Comparison of ENCODE assay signal across 8 cellular contexts in genomic region chr3:49120096-49120437, GRCh38. TPM values are rescaled to one million over a fixed set of nuclear protein-coding genes. Genes with fewer than 3 reads are reported as not detected.
DNase-seq lines count a peak whose midpoint lies in the region; ATAC-seq and TF ChIP-seq lines count a peak whose summit lies in the region.

No MANE protein-coding gene starts in this region.

- H3K4me1 Mint-ChIP-seq in endothelial cell (ENCODE audit: unreplicated experiment) (peaks cover 5% of the 10 kb centered on the region), natural killer cell (peaks cover 5 to 12% of the 10 kb centered on the region in 2 donors)

- H3K9me2 ChIP-seq in PC-9 (ENCODE audit: insufficient read depth): no peaks in the 10 kb centered on the region

- H3K4me3 ChIP-seq in PC-9: peak overlapping the region; percentile 69

- H3F3A ChIP-seq in PC-9 (ENCODE audit: insufficient read depth, low read depth): peaks cover 29% of the 10 kb centered on the region

- TF ChIP-seq CTCF in PC-9 (conservative IDR thresholded peaks at IDR 0.05): no peak
- TF ChIP-seq CTCF in endothelial cell (IDR thresholded peaks at IDR 0.05; ENCODE audit: unreplicated experiment): no peak
- TF ChIP-seq CTCF in natural killer cell (IDR thresholded peaks at IDR 0.05): no peak

- peak overlapping the region; percentile 93 for H3K4me3 Mint-ChIP-seq in endothelial cell (ENCODE audit: unreplicated experiment)
- peak overlapping the region; percentile 77 for H3K4me3 Mint-ChIP-seq in natural killer cell

- POLR2A ChIA-PET in PC-9 (lab: Charles Lee; ENCODE audit: unreplicated experiment): interaction anchor here (0.6 kb wide), 1 partner anchor 91 kb away, joined by 3 read pairs; the partner anchor contains the start of gene IMPDH2

- DNase-seq in PC-9: no peak
- DNase-seq in endothelial cell (ENCODE audit: low spot score): no peak
- DNase-seq in natural killer cell: no peak
- DNase-seq in NCI-H1092 (lab: John Stamatoyannopoulos, UW): no peak
- no peak for DNase-seq in SW 1271 (lab: John Stamatoyannopoulos, UW)
- no peak for DNase-seq in stimulated activated CD4-positive, alpha-beta T cell treated with anti-CD3 and anti-CD28 coated beads, Interleukin-15, amount 100 ng/mL, for 24 hours

- peak overlapping the region; percentile 76 for H3K27ac ChIP-seq in PC-9

- H2AFZ ChIP-seq in PC-9: no peak overlapping the region

- H3K27ac Mint-ChIP-seq in endothelial cell (ENCODE audit: unreplicated experiment) (peak overlapping the region; percentile 92), natural killer cell (peak overlapping the region; percentile 81 to 87)

- no TSS peak for BruUV-seq in PC-9 (replicated peaks; lab: Mats Ljungman, UMichigan)

- H4K20me1 ChIP-seq in PC-9 (ENCODE audit: insufficient read depth): no peaks in the 10 kb centered on the region

- CTCF ChIA-PET in PC-9 (lab: Charles Lee): no interaction called here

- H3K4me1 ChIP-seq in PC-9 (replicated peaks; ENCODE audit: insufficient read depth): peaks cover 10% of the 10 kb centered on the region

- H3K36me3 ChIP-seq in PC-9 (ENCODE audit: low read depth): peaks cover 11% of the 10 kb centered on the region; the same call in 1 of the 2 replicates

- H3K4me2 ChIP-seq in PC-9: peak overlapping the region; percentile 99

- H3K9me3 ChIP-seq in PC-9 (ENCODE audit: insufficient read depth, low read depth): no peaks in the 10 kb centered on the region

- H3K79me2 ChIP-seq in PC-9 (ENCODE audit: low read depth): peaks cover 26% of the 10 kb centered on the region

- H3K27me3 ChIP-seq in PC-9 (ENCODE audit: insufficient read depth, low read depth): no peaks in the 10 kb centered on the region

- H3K27me3 Mint-ChIP-seq in endothelial cell (ENCODE audit: unreplicated experiment) (peaks cover 3% of the 10 kb centered on the region), natural killer cell (ENCODE audit: low read depth in 2 of 2) (no peaks in the 10 kb centered on the region)

- no peaks in the 10 kb centered on the region for H3K9me3 Mint-ChIP-seq in endothelial cell (ENCODE audit: unreplicated experiment)
- no peaks in the 10 kb centered on the region for H3K9me3 Mint-ChIP-seq in natural killer cell

- peaks cover 27% of the 10 kb centered on the region for H3K36me3 Mint-ChIP-seq in endothelial cell (ENCODE audit: low read depth, unreplicated experiment)
- H3K36me3 Mint-ChIP-seq in natural killer cell: no peaks in the 10 kb centered on the region

- peak; percentile 4 for ATAC-seq in GM19455 (IDR thresholded peaks at IDR 0.05; ENCODE audit: unreplicated experiment)
- ATAC-seq in natural killer cell: peak in 1 of 3 donors; percentile 6
- ATAC-seq in HG03457 (IDR thresholded peaks at IDR 0.05; ENCODE audit: unreplicated experiment): no peak

- intact Hi-C loops in PC-9 (cut with micrococcal nuclease; ENCODE audit: unreplicated experiment): loop anchor here (1.0 kb wide), 1 partner anchor 12 kb away; no protein-coding TSS in a partner anchor
- intact Hi-C loops in natural killer cell (cut with micrococcal nuclease): loop anchor here (1.0 kb wide), 2 partner anchors 16 to 26 kb away; partner anchors contain the start of genes QARS1 and QRICH1

RNA-seq across cellular contexts. Expression of gene USP19, which starts 0.6 kb away (rescaled TPM):
- total RNA-seq in PC-9 (2021) (72.1 TPM in 2 replicates), endothelial cell (ENCODE audit: unreplicated experiment) (38.8 TPM), natural killer cell (10 to 100 TPM; 68.6 to 71.5 (median 68.6) TPM)

RNA-seq across cellular contexts. Expression of gene LAMB2, which starts 12.8 kb away (rescaled TPM):
- 230 and 238 TPM in 2 replicates for total RNA-seq in PC-9 (2021)
- total RNA-seq in endothelial cell (ENCODE audit: unreplicated experiment): 259 TPM
- 1 to 10 TPM in 2 of 3 donors, under 1 TPM in 1; 0.75 to 1.7 (median 1.2) TPM for total RNA-seq in natural killer cell

RNA-seq across cellular contexts. Expression of gene QARS1, which starts 15.5 kb away (rescaled TPM):
- total RNA-seq in PC-9 (2021): 334 and 337 TPM in 2 replicates
- total RNA-seq in endothelial cell (ENCODE audit: unreplicated experiment): 416 TPM
- 100 to 1,000 TPM; 250 to 280 (median 258) TPM for total RNA-seq in natural killer cell

RNA-seq across cellular contexts. Expression of gene QRICH1, which starts 26.2 kb away (rescaled TPM):
- total RNA-seq in PC-9 (2021) (84.8 and 87.5 TPM in 2 replicates), endothelial cell (ENCODE audit: unreplicated experiment) (136 TPM), natural killer cell (100 to 1,000 TPM; 220 to 230 (median 227) TPM)

RNA-seq across cellular contexts. Expression of gene CCDC71, which starts 46.1 kb away (rescaled TPM):
- total RNA-seq in PC-9 (2021): 17.8 and 24.0 TPM in 2 replicates
- total RNA-seq in endothelial cell (ENCODE audit: unreplicated experiment): 24.8 TPM
- total RNA-seq in natural killer cell: 10 to 100 TPM; 13.8 to 20.6 (median 15.6) TPM

Comparison
In these comparisons a context has a peak if more than half of its experiments do, and no peak if none do; other contexts are left out.
1. RNA of gene LAMB2, which starts 12.8 kb away (total RNA-seq): 259 TPM in endothelial cell (single experiment) and 230 to 238 TPM in PC-9; 0.75 to 1.7 TPM in natural killer cell; every median in the first group is over 10 times any median in the second.